In genomic region chr2:235390108-235390815, GRCh38 we compare ENCODE assay signal across 8 cellular contexts.
A peak's percentile ranks its signal among the peaks of the same experiment; 100 is the strongest.
DNase-seq lines count a peak whose midpoint lies in the region; ATAC-seq and TF ChIP-seq lines count a peak whose summit lies in the region.

No MANE protein-coding gene starts in this region.

- CTCF ChIA-PET in CD8-positive, alpha-beta T cell (lab: Charles Lee), result no interaction called here
- CTCF ChIA-PET in HEK293T (lab: Yijun Ruan, JAX), result no interaction called here

- POLR2A ChIA-PET in CD8-positive, alpha-beta T cell (lab: Charles Lee), result no interaction called here
- POLR2A ChIA-PET in HEK293T (lab: Yijun Ruan, JAX), result no interaction called here

- TF ChIP-seq CTCF in CD8-positive, alpha-beta T cell (IDR thresholded peaks at IDR 0.05), result no peak
- TF ChIP-seq CTCF in GM13976 (IDR thresholded peaks at IDR 0.05; ENCODE audit: borderline replicate concordance, control extremely low read depth, extremely low read depth, insufficient read depth, missing control alignments), result no peak

- no peaks in the 10 kb centered on the region for H3K36me3 Mint-ChIP-seq in CD8-positive, alpha-beta T cell

- intact Hi-C loops in CD8-positive, alpha-beta T cell (cut with DNase I, micrococcal nuclease), result no loop called here
- intact Hi-C loops in left ventricle myocardium superior (cut with micrococcal nuclease), result no loop called here

- no peak overlapping the region for H3K4me3 ChIP-seq in CD8-positive, alpha-beta T cell (ENCODE audit: low read depth, low read length)

- H3K9me3 Mint-ChIP-seq in CD8-positive, alpha-beta T cell, result no peaks in the 10 kb centered on the region

- peak in 6 of 7 experiments; percentile 21 to 61 (median 46) for DNase-seq in CD8-positive, alpha-beta T cell
- peak; percentile 31 for DNase-seq in SKM-1 treated with dmso at 0.1 percent for 144 hours (lab: John Stamatoyannopoulos, UW; ENCODE audit: unreplicated experiment)
- DNase-seq in central memory CD4-positive, alpha-beta T cell, result peak; percentile 66
- DNase-seq in stimulated activated CD8-positive, alpha-beta memory T cell treated with anti-CD3 and anti-CD28 coated beads, Interleukin-12 subunit alpha, Interleukin-12 subunit beta, amount 100 ng/mL, for 1 hour (ENCODE audit: low read depth), result peak; percentile 19
- no peak for DNase-seq in HEK293T (ENCODE audit: extremely low spot score)
- no peak for DNase-seq in GM13976 (ENCODE audit: low spot score)
- no peak for DNase-seq in left ventricle myocardium superior

- peaks cover 16% of the 10 kb centered on the region for H3K4me1 ChIP-seq in CD8-positive, alpha-beta T cell (ENCODE audit: insufficient read depth, low read length)

- peak overlapping the region; percentile 17 for H3K27ac Mint-ChIP-seq in CD8-positive, alpha-beta T cell

- no peaks in the 10 kb centered on the region for H3K36me3 ChIP-seq in CD8-positive, alpha-beta T cell (ENCODE audit: insufficient read depth, low read length)

- no peaks in the 10 kb centered on the region for H3K27me3 ChIP-seq in CD8-positive, alpha-beta T cell (ENCODE audit: insufficient read depth, low read length)

- in situ Hi-C loops in GM13976 (cut with MboI; ENCODE audit: low sequenced_read_pairs, unreplicated experiment), result no loop called here

- no peak overlapping the region for H3K27ac ChIP-seq in CD8-positive, alpha-beta T cell (ENCODE audit: low read depth, low read length)

- H3K4me1 Mint-ChIP-seq in CD8-positive, alpha-beta T cell (ENCODE audit: low read depth), result peaks cover 11% of the 10 kb centered on the region

- ATAC-seq in CD8-positive, alpha-beta T cell, result peak; percentile 71
- ATAC-seq in HG02588 (IDR thresholded peaks at IDR 0.05; ENCODE audit: unreplicated experiment) (peak; percentile 78), left ventricle myocardium superior (no peak)

- no peaks in the 10 kb centered on the region for H3K9me3 ChIP-seq in CD8-positive, alpha-beta T cell (ENCODE audit: low read length)

- peak overlapping the region; percentile 7 for H3K4me3 Mint-ChIP-seq in CD8-positive, alpha-beta T cell

- peaks cover 3% of the 10 kb centered on the region for H3K27me3 Mint-ChIP-seq in CD8-positive, alpha-beta T cell (ENCODE audit: low read depth)

TF ChIP-seq in HEK293T, 16 proteins besides CTCF, POLR2A, EP300 and RAD21:
- TF ChIP-seq BHLHE40 (IDR thresholded peaks at IDR 0.05; ENCODE audit: borderline replicate concordance) (no peak), ELF4 (IDR thresholded peaks at IDR 0.05) (no peak), SP1 (IDR thresholded peaks at IDR 0.05) (no peak), SUZ12 (IDR thresholded peaks at IDR 0.05) (no peak), CTBP1 (IDR thresholded peaks at IDR 0.05; ENCODE audit: borderline replicate concordance) (no peak), ARNT (IDR thresholded peaks at IDR 0.05) (no peak), L3MBTL2 (conservative IDR thresholded peaks at IDR 0.05) (no peak), LEF1 (IDR thresholded peaks at IDR 0.05; ENCODE audit: borderline replicate concordance) (no peak), FOXK2 (IDR thresholded peaks at IDR 0.05) (no peak), NFRKB (IDR thresholded peaks at IDR 0.05) (no peak), HDGF (IDR thresholded peaks at IDR 0.05; ENCODE audit: borderline replicate concordance) (no peak), PKNOX1 (IDR thresholded peaks at IDR 0.05) (no peak), FOXM1 (IDR thresholded peaks at IDR 0.05; ENCODE audit: borderline replicate concordance) (no peak), TARDBP (IDR thresholded peaks at IDR 0.05) (no peak), FOXA1 (IDR thresholded peaks at IDR 0.05) (no peak), ZNF384 (IDR thresholded peaks at IDR 0.05) (no peak)

Comparison
In these comparisons a context has a peak if more than half of its experiments do, and no peak if none do; other contexts are left out.
1. DNase-seq: peak in CD8-positive, alpha-beta T cell (6 of 7), SKM-1 treated with dmso at 0.1 percent for 144 hours (single experiment), central memory CD4-positive, alpha-beta T cell (single experiment) and stimulated activated CD8-positive, alpha-beta memory T cell treated with anti-CD3 and anti-CD28 coated beads, Interleukin-12 subunit alpha, Interleukin-12 subunit beta, amount 100 ng/mL, for 1 hour (single experiment); none in HEK293T (single experiment), GM13976 (single experiment) and left ventricle myocardium superior (single experiment).